Comparison of ENCODE assay signal across 2 cellular contexts in genomic region chr5:37812365-37812764, GRCh38.
A peak's percentile ranks its signal among the peaks of the same experiment; 100 is the strongest.
TF ChIP-seq lines count a peak whose summit lies in the region.

No MANE protein-coding gene starts in this region.

TF ChIP-seq in HepG2, 621 proteins besides CTCF, POLR2A, EP300 and RAD21:
- TF ChIP-seq NFYC (CRISPR knock-in tag; IDR thresholded peaks at IDR 0.05) (0 out of 2 replicates have a peak, but pooled peaks have one; percentile 34), NFYB (CRISPR knock-in tag; IDR thresholded peaks at IDR 0.05) (peak; percentile 54), HNF1B (CRISPR knock-in tag; IDR thresholded peaks at IDR 0.05) (no peak), PBX2 (CRISPR knock-in tag; IDR thresholded peaks at IDR 0.05) (0 out of 2 replicates have a peak, but pooled peaks have one; percentile 24)

TF ChIP-seq in GM12878, 131 proteins besides CTCF, POLR2A, EP300 and RAD21:
- TF ChIP-seq EED (IDR thresholded peaks at IDR 0.05; ENCODE audit: low read depth) = no peak
- TF ChIP-seq YY1 (IDR thresholded peaks at IDR 0.05; ENCODE audit: low read depth, low read length) = no peak
- no peak for TF ChIP-seq MYB (IDR thresholded peaks at IDR 0.05; ENCODE audit: borderline replicate concordance, low read depth, low read length)
- TF ChIP-seq KLF5 (IDR thresholded peaks at IDR 0.05; ENCODE audit: partially characterized antibody) = no peak
- TF ChIP-seq PKNOX1 (IDR thresholded peaks at IDR 0.05) = peak; percentile 81
- no peak for TF ChIP-seq ASH2L (IDR thresholded peaks at IDR 0.05; ENCODE audit: borderline replicate concordance, low read depth)
- no peak for TF ChIP-seq RCOR1 (conservative IDR thresholded peaks at IDR 0.05; ENCODE audit: low read depth, low read length)
- no peak for TF ChIP-seq IRF4 (IDR thresholded peaks at IDR 0.05; ENCODE audit: low read depth, low read length)
- TF ChIP-seq SREBF2 (IDR thresholded peaks at IDR 0.05; ENCODE audit: low read length) = no peak
- no peak for TF ChIP-seq HDAC6 (IDR thresholded peaks at IDR 0.05; ENCODE audit: unreplicated experiment)
- TF ChIP-seq PBX3 (IDR thresholded peaks at IDR 0.05; ENCODE audit: insufficient replicate concordance, low read depth, low read length) = peak; percentile 70
- no peak for TF ChIP-seq ATF2 (IDR thresholded peaks at IDR 0.05; ENCODE audit: low read length)
- TF ChIP-seq CHD2 (IDR thresholded peaks at IDR 0.05; ENCODE audit: borderline replicate concordance, low read depth, low read length) = no peak
- TF ChIP-seq USF1 (IDR thresholded peaks at IDR 0.05; ENCODE audit: borderline replicate concordance, extremely low read length, insufficient read depth, low read depth, low read length) = no peak
